In genomic region chr2:15812187-15812830, GRCh38 we compare ENCODE assay signal across 20 cellular contexts.
A peak's percentile ranks its signal among the peaks of the same experiment; 100 is the strongest.
DNase-seq lines count a peak whose midpoint lies in the region; ATAC-seq, FAIRE-seq and TF ChIP-seq lines count a peak whose summit lies in the region.
"Had no signal": no experiment of that assay in that cellular context is flagged by ENCODE, and none has a peak within 500 bp of the region (broad histone marks: within the 10 kb centered on the region; RNA-seq: fewer than 3 reads in every experiment).

No MANE protein-coding gene starts in this region.

- H3K27me3 Mint-ChIP-seq in GM23338 (ENCODE audit: insufficient read depth, low read depth, poor library complexity) (peaks cover 18% of the 10 kb centered on the region), neural progenitor cell (ENCODE audit: insufficient read depth, low read depth) (peaks cover 8% of the 10 kb centered on the region)

- TF ChIP-seq CTCF in GM23338 (conservative IDR thresholded peaks at IDR 0.05; ENCODE audit: low read depth in 2 of 2), result no peak
- peak; percentile 7 for TF ChIP-seq CTCF in neural progenitor cell (IDR thresholded peaks at IDR 0.05)

- H3K4me2 ChIP-seq in GM23338 (peak overlapping the region; percentile 27; the same call in 1 of the 2 replicates), neural progenitor cell (no peak overlapping the region)

- H3K27me3 ChIP-seq in GM23338 (ENCODE audit: insufficient read depth) (no peaks in the 10 kb centered on the region), neural progenitor cell (no peaks in the 10 kb centered on the region), small intestine (ENCODE audit: control insufficient read depth in 2 of 2, insufficient read depth in 2 of 2, low read length in 2 of 2) (no peaks in the 10 kb centered on the region)

- peak overlapping the region; percentile 29; the same call in 1 of the 2 replicates for H2AFZ ChIP-seq in GM23338
- H2AFZ ChIP-seq in neural progenitor cell (replicated peaks), result peak overlapping the region; percentile 26

- H3K9me3 ChIP-seq in neural progenitor cell (ENCODE audit: low read depth) (no peaks in the 10 kb centered on the region), small intestine (ENCODE audit: control insufficient read depth, low read depth) (no peaks in the 10 kb centered on the region)

- DNase-seq in GM23338 (ENCODE audit: low spot score) (peak; percentile 20), SW480 (ENCODE audit: low spot score) (peak; percentile 12), iPS-NIHi11 (ENCODE audit: low spot score) (peak; percentile 42), neural progenitor cell (ENCODE audit: low spot score) (no peak), small intestine (no peak), DMS 273 (lab: John Stamatoyannopoulos, UW; ENCODE audit: unreplicated experiment) (no peak)
- DNase-seq: Calu3; DMS79; GOT3; HFFc6; Kasumi-1; NCI-H1417; NCI-H1930; NCI-H2171; NK-92 treated with Interleukin-12 subunit alpha and Interleukin-12 subunit beta, amount 100 ng/mL, for 24 hours; PC-3 had no signal

- H3K36me3 Mint-ChIP-seq in GM23338 (ENCODE audit: low read depth) (no peaks in the 10 kb centered on the region; the same call in 1 of the 3 replicates), neural progenitor cell (no peaks in the 10 kb centered on the region)

- no peak for FAIRE-seq in small intestine (lab: Jason Lieb, UNC)
- FAIRE-seq: G401.6, GM12891 had no signal

- 68 to 74% (median 70%) methylated on average over 10 of the region's 10 CpGs for WGBS in small intestine, 3 donors

- H3K4me3 ChIP-seq in GM23338, result no peak overlapping the region
- H3K4me3 ChIP-seq in neural progenitor cell, result no peak overlapping the region
- no peak overlapping the region for H3K4me3 ChIP-seq in small intestine (ENCODE audit: low read depth in 1 of 2, low read length in 2 of 2)
- H3K4me3 ChIP-seq: SK-N-MC had no signal

- H3K27ac Mint-ChIP-seq in GM23338, result no peak overlapping the region
- peak overlapping the region; percentile 43 for H3K27ac Mint-ChIP-seq in neural progenitor cell
- H3K27ac Mint-ChIP-seq: HFFc6 had no signal

- H3K9ac ChIP-seq in neural progenitor cell, result no peak overlapping the region

- H3K4me3 Mint-ChIP-seq in GM23338, result no peak overlapping the region; the same call in 2 of the 3 replicates
- H3K4me3 Mint-ChIP-seq in neural progenitor cell, result no peak overlapping the region
- H3K4me3 Mint-ChIP-seq: HFFc6 had no signal

- H3K36me3 ChIP-seq in GM23338 (ENCODE audit: insufficient read depth), result no peaks in the 10 kb centered on the region
- no peaks in the 10 kb centered on the region for H3K36me3 ChIP-seq in neural progenitor cell
- no peaks in the 10 kb centered on the region for H3K36me3 ChIP-seq in small intestine (ENCODE audit: control insufficient read depth in 2 of 2, insufficient read depth in 2 of 2, low read length in 2 of 2)

- H3K4me1 Mint-ChIP-seq in GM23338 (peaks cover 57% of the 10 kb centered on the region), neural progenitor cell (peaks cover 68% of the 10 kb centered on the region)

- H3K79me2 ChIP-seq in GM23338 (replicated peaks; ENCODE audit: insufficient read depth) (no peaks in the 10 kb centered on the region), neural progenitor cell (ENCODE audit: low read depth) (no peaks in the 10 kb centered on the region)

- H3F3A ChIP-seq in GM23338 (replicated peaks; ENCODE audit: low read depth), result no peaks in the 10 kb centered on the region
- peaks cover 9% of the 10 kb centered on the region for H3F3A ChIP-seq in neural progenitor cell (ENCODE audit: low read depth)

- H3K27ac ChIP-seq in GM23338 (ENCODE audit: low read depth) (no peak overlapping the region), neural progenitor cell (no peak overlapping the region), small intestine (ENCODE audit: low read depth in 1 of 2, low read length in 1 of 2) (no peak overlapping the region)
- H3K27ac ChIP-seq: SK-N-MC had no signal

- no peaks in the 10 kb centered on the region; the same call in 1 of the 2 replicates for H3K9me2 ChIP-seq in GM23338 (ENCODE audit: insufficient read depth)

- ATAC-seq in GM23338, result peak; percentile 24; the same call in 1 of the 3 replicates
- ATAC-seq in GM21825 (IDR thresholded peaks at IDR 0.05; ENCODE audit: unreplicated experiment), result no peak
- ATAC-seq: PC-3 had no signal

- H3K9me3 Mint-ChIP-seq in GM23338 (no peaks in the 10 kb centered on the region; the same call in 1 of the 3 replicates), neural progenitor cell (peaks cover 2% of the 10 kb centered on the region)

- peaks cover 36% of the 10 kb centered on the region for H3K4me1 ChIP-seq in GM23338 (ENCODE audit: insufficient read depth)
- H3K4me1 ChIP-seq in neural progenitor cell, result peaks cover 55% of the 10 kb centered on the region
- no peaks in the 10 kb centered on the region for H3K4me1 ChIP-seq in small intestine (ENCODE audit: control insufficient read depth in 2 of 2, insufficient read depth in 1 of 2, low read depth in 1 of 2, low read length in 1 of 2)

- no peaks in the 10 kb centered on the region for H4K20me1 ChIP-seq in GM23338 (replicated peaks; ENCODE audit: insufficient read depth)
- no peaks in the 10 kb centered on the region for H4K20me1 ChIP-seq in neural progenitor cell (ENCODE audit: low read depth)

TF ChIP-seq in GM23338, 12 proteins besides CTCF, POLR2A, EP300 and RAD21 (continues in another document):
- TF ChIP-seq EZH2phosphoT487 (IDR thresholded peaks at IDR 0.05; ENCODE audit: unreplicated experiment) (no peak), POLR2AphosphoS5 (IDR thresholded peaks at IDR 0.05; ENCODE audit: low read depth) (no peak), CREB1 (CRISPR knock-in tag; IDR thresholded peaks at IDR 0.05; ENCODE audit: low read depth) (no peak), ZNF331 (CRISPR knock-in tag; IDR thresholded peaks at IDR 0.05; ENCODE audit: low read depth) (no peak), EZH2 (IDR thresholded peaks at IDR 0.05; ENCODE audit: low read depth, unreplicated experiment) (no peak), STAT1 (IDR thresholded peaks at IDR 0.05; ENCODE audit: unreplicated experiment) (no peak), ETS1 (IDR thresholded peaks at IDR 0.05) (no peak), REST (IDR thresholded peaks at IDR 0.05; ENCODE audit: unreplicated experiment) (no peak), NANOG (IDR thresholded peaks at IDR 0.05; ENCODE audit: borderline replicate concordance) (no peak)

Comparison
In these comparisons a context has a peak if more than half of its experiments do, and no peak if none do; other contexts are left out.
1. DNase-seq: peak in GM23338 (single experiment), SW480 (single experiment) and iPS-NIHi11 (single experiment); none in neural progenitor cell (single experiment), small intestine (single experiment) and DMS 273 (single experiment).